Comparison of ENCODE assay signal across 8 cellular contexts in the genomic region with DNA sequence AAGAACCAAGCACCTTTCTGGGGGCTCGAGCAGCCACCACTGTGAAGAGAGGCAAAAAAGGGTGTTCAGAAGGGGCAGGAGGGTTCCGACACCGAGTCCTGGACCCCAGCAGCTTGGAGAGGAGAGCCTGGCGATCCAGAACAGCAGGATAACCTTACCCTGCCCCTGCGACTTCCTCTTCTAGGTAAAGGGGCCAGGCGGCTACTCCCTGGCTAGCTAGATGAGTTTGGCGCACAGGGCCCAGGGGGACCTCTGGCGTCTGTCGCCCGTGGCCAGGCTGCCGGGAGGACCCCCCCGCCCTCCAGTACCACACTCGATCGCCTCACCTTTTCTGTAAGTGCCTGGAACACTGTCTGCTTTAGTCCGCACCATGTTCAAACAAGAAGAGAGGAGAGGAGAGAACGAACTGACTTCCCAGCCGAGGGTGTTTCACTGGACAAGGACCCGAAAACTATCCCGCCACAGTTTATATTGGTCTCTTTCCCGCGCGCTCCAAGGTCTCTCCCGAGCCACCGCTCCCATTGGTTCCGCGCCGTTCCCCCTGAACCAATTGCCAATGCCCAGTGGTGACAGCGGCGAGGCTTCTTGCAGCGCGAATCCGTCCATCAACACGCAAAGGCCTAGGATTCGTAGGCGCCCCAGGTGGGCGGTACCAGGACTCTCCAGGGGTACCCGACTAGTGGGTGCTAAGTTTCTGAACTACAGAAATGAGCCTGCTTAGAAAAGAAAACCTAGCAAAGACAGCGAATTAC. TPM values are rescaled to one million over a fixed set of nuclear protein-coding genes. Genes with fewer than 3 reads are reported as not detected.
A peak's percentile ranks its signal among the peaks of the same experiment; 100 is the strongest.
DNase-seq lines count a peak whose midpoint lies in the region; ATAC-seq and TF ChIP-seq lines count a peak whose summit lies in the region.

A gene with protein sequence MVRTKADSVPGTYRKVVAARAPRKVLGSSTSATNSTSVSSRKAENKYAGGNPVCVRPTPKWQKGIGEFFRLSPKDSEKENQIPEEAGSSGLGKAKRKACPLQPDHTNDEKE (minus strand): TSS at position 442 of the 752 bp plus-strand sequence. CDS start 70 bp downstream, at position 372.

- ATAC-seq in GM21576 (IDR thresholded peaks at IDR 0.05; ENCODE audit: unreplicated experiment), result peak; percentile 96

- peaks cover 17% of the 10 kb centered on the region for H3K4me1 ChIP-seq in mononuclear cell (ENCODE audit: insufficient read depth, low read length)

- H3K36me3 Mint-ChIP-seq in IgD-negative memory B cell, result no peaks in the 10 kb centered on the region

- peak; percentile 32 for DNase-seq in DMS153 treated with DMSO at 0.1 percent for 48 hours (lab: John Stamatoyannopoulos, UW; ENCODE audit: unreplicated experiment)
- peak; percentile 98 for DNase-seq in OCI-M1 (lab: John Stamatoyannopoulos, UW)
- DNase-seq in activated T-cell treated with anti-CD3 and anti-CD28 coated beads for 1 hour (ENCODE audit: low read depth), result peak; percentile 84
- peak; percentile 96 for DNase-seq in epithelial cell of esophagus (ENCODE audit: low read depth)
- peak; percentile 93 for DNase-seq in stimulated activated CD8-positive, alpha-beta memory T cell treated with anti-CD3 and anti-CD28 coated beads, Interleukin-2, amount 100 ng/mL, for 48 hours (ENCODE audit: low read depth in 2 of 2)

- peak within 1 kb of the TSS; percentile 78 to 98 (median 94) for H3K4me3 Mint-ChIP-seq in IgD-negative memory B cell

- no peaks in the 10 kb centered on the region for H3K27me3 Mint-ChIP-seq in IgD-negative memory B cell

- H3K4me3 ChIP-seq in epithelial cell of esophagus (ENCODE audit: low read length) (peak within 1 kb of the TSS; percentile 76), mononuclear cell (ENCODE audit: low read length) (peak within 1 kb of the TSS; percentile 65)

- H3K9me3 ChIP-seq in mononuclear cell (ENCODE audit: low read depth, low read length), result no peaks in the 10 kb centered on the region

- no peaks in the 10 kb centered on the region for H3K9me3 Mint-ChIP-seq in IgD-negative memory B cell

- no peaks in the 10 kb centered on the region for H3K27me3 ChIP-seq in mononuclear cell (ENCODE audit: insufficient read depth, low read length)

- peak within 1 kb of the TSS in 2 of 3 donors; percentile 0 to 90 for H3K27ac Mint-ChIP-seq in IgD-negative memory B cell

- TF ChIP-seq CTCF in epithelial cell of esophagus (IDR thresholded peaks at IDR 0.05; ENCODE audit: insufficient read depth, low read depth, low read length, missing control alignments), result peak; percentile 5

- peaks cover 10 to 15% (median 12%) of the 10 kb centered on the region in 3 donors for H3K4me1 Mint-ChIP-seq in IgD-negative memory B cell

RNA-seq across cellular contexts. Expression of the gene that starts here (rescaled TPM):
- polyA plus RNA-seq in IgD-negative memory B cell, result 1.4 TPM
- total RNA-seq in mononuclear cell, result 1.4 TPM

Comparison
In these comparisons a context has a peak if more than half of its experiments do, and no peak if none do; other contexts are left out.
1. Peak in every context shown above with its lines: DNase-seq, ATAC-seq and H3K4me3 ChIP-seq.
2. DNase-seq: peak in every context shown above with its lines; median percentile 98 in OCI-M1; 96 in epithelial cell of esophagus; 93 in stimulated activated CD8-positive, alpha-beta memory T cell treated with anti-CD3 and anti-CD28 coated beads, Interleukin-2, amount 100 ng/mL, for 48 hours; 84 in activated T-cell treated with anti-CD3 and anti-CD28 coated beads for 1 hour; 32 in DMS153 treated with DMSO at 0.1 percent for 48 hours.